13 cellular contexts compared by ENCODE assay signal in the genomic region with DNA sequence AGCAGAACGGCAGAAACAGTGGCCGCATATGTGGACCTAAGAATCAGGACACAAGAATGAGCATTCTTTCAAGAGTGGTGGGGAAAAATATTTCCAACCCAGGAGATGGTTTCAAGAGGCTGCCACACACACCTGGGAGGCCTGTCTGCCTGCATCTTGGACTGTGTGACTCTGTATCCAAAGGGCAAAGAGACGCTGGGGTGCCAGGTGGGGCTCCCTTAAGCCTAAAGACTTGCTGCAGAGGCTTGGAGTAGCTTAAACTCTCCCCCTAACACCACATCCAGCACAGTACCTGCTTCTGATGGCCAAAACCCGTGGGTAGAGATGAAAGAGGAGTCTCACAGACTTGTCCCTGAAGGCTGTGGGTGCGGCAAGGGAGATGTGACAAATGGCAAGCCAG. TPM values are rescaled to one million over a fixed set of nuclear protein-coding genes. Genes with fewer than 3 reads are reported as not detected.
DNase-seq lines count a peak whose midpoint lies in the region; ATAC-seq, FAIRE-seq and TF ChIP-seq lines count a peak whose summit lies in the region.
"Had no signal": no experiment of that assay in that cellular context is flagged by ENCODE, and none has a peak within 500 bp of the region (broad histone marks: within the 10 kb centered on the region; RNA-seq: fewer than 3 reads in every experiment).

No MANE protein-coding gene starts in this region.

- H3K36me3 ChIP-seq in PC-3 (ENCODE audit: low read depth, low read length) (no peaks in the 10 kb centered on the region), esophagus squamous epithelium (no peaks in the 10 kb centered on the region), small intestine (ENCODE audit: control insufficient read depth in 2 of 2, insufficient read depth in 2 of 2, low read length in 2 of 2) (no peaks in the 10 kb centered on the region)

- H3K9me3 ChIP-seq in PC-3 (ENCODE audit: low read length) (no peaks in the 10 kb centered on the region), esophagus squamous epithelium (no peaks in the 10 kb centered on the region), small intestine (ENCODE audit: control insufficient read depth, low read depth) (no peaks in the 10 kb centered on the region)

- TF ChIP-seq POLR2A in esophagus squamous epithelium (IDR thresholded peaks at IDR 0.05), result no peak

- H2AFZ ChIP-seq in PC-3 (ENCODE audit: low read length), result no peak overlapping the region

- H3K4me1 ChIP-seq in PC-3 (ENCODE audit: insufficient read depth, low read length) (peaks cover 16% of the 10 kb centered on the region), esophagus squamous epithelium (peaks cover 7 to 37% (median 24%) of the 10 kb centered on the region in 3 donors), small intestine (ENCODE audit: control insufficient read depth in 2 of 2, insufficient read depth in 1 of 2, low read depth in 1 of 2, low read length in 1 of 2) (no peaks in the 10 kb centered on the region)

- DNase-seq in activated CD4-positive, alpha-beta T cell treated with anti-CD3 and anti-CD28 coated beads for 36 hours, result peak; percentile 7
- DNase-seq in activated CD4-positive, alpha-beta T cell treated with anti-CD3 and anti-CD28 coated beads, Interleukin-2, amount 50 U/mL, for 48 hours, result no peak
- DNase-seq in PC-3 (no peak), esophagus squamous epithelium (lab: John Stamatoyannopoulos, UW) (no peak), small intestine (peak; percentile 31), HCEC 1CT (no peak)
- DNase-seq: activated CD4-positive, alpha-beta T cell treated with anti-CD3 and anti-CD28 coated beads, Interleukin-2, amount 50 U/mL, for 4 hours; activated naive CD8-positive, alpha-beta T cell treated with anti-CD3 and anti-CD28 coated beads, Interleukin-2, amount 10 ng/mL, durations not matched to agents 7 days and 5 days; effector CD8-positive, alpha-beta T cell; NCI-H1105 treated with DMSO at 0.1 percent for 48 hours had no signal

- H3K27me3 Mint-ChIP-seq in activated CD4-positive, alpha-beta T cell treated with anti-CD3 and anti-CD28 coated beads for 36 hours, result no peaks in the 10 kb centered on the region
- H3K27me3 Mint-ChIP-seq: activated naive CD8-positive, alpha-beta T cell treated with anti-CD3 and anti-CD28 coated beads, Interleukin-2, amount 10 ng/mL, durations not matched to agents 7 days and 5 days had no signal

- ATAC-seq in activated CD4-positive, alpha-beta T cell treated with anti-CD3 and anti-CD28 coated beads for 36 hours, result no peak
- ATAC-seq in PC-3 (no peak), GM18868 (IDR thresholded peaks at IDR 0.05; ENCODE audit: unreplicated experiment) (no peak), HG02970 (IDR thresholded peaks at IDR 0.05; ENCODE audit: low FRiP score, unreplicated experiment) (no peak)

- peak overlapping the region; percentile 75 for H3K4me3 Mint-ChIP-seq in activated CD4-positive, alpha-beta T cell treated with anti-CD3 and anti-CD28 coated beads for 36 hours
- H3K4me3 Mint-ChIP-seq: activated naive CD8-positive, alpha-beta T cell treated with anti-CD3 and anti-CD28 coated beads, Interleukin-2, amount 10 ng/mL, durations not matched to agents 7 days and 5 days had no signal

- intact Hi-C loops in activated CD4-positive, alpha-beta T cell treated with anti-CD3 and anti-CD28 coated beads for 36 hours (cut with DNase I, micrococcal nuclease), result no loop called here
- intact Hi-C loops in PC-3 (cut with micrococcal nuclease) (no loop called here), esophagus squamous epithelium (cut with DNase I) (no loop called here)

- no peaks in the 10 kb centered on the region for H3K79me2 ChIP-seq in PC-3 (ENCODE audit: low read length)

- H3K4me2 ChIP-seq in PC-3 (ENCODE audit: low read length), result peak overlapping the region; percentile 61; the same call in 1 of the 2 replicates

- CTCF ChIA-PET in activated CD4-positive, alpha-beta T cell treated with anti-CD3 and anti-CD28 coated beads for 36 hours (lab: Charles Lee), result no interaction called here
- CTCF ChIA-PET in PC-3 (lab: Charles Lee), result no interaction called here

- TF ChIP-seq CTCF in PC-3 (conservative IDR thresholded peaks at IDR 0.05; ENCODE audit: low read depth, low read length), result no peak
- TF ChIP-seq CTCF in esophagus squamous epithelium (IDR thresholded peaks at IDR 0.05), result no peak

- no peaks in the 10 kb centered on the region for H4K20me1 ChIP-seq in PC-3 (ENCODE audit: low read length)

- POLR2A ChIA-PET in activated CD4-positive, alpha-beta T cell treated with anti-CD3 and anti-CD28 coated beads for 36 hours (lab: Charles Lee), result no interaction called here
- POLR2A ChIA-PET in PC-3 (lab: Charles Lee; ENCODE audit: unreplicated experiment), result no interaction called here

- no peak overlapping the region for H3K27ac ChIP-seq in PC-3 (ENCODE audit: low read length)
- peak overlapping the region in 3 of 4 donors; percentile 70 to 79 (median 73) for H3K27ac ChIP-seq in esophagus squamous epithelium
- H3K27ac ChIP-seq in small intestine (ENCODE audit: low read depth in 1 of 2, low read length in 1 of 2), result peak overlapping the region in 1 of 2 donors; percentile 32

- H3K4me3 ChIP-seq in PC-3 (ENCODE audit: low read length) (no peak overlapping the region), esophagus squamous epithelium (peak overlapping the region in 3 of 4 donors; percentile 11 to 40 (median 20)), small intestine (ENCODE audit: low read depth in 1 of 2, low read length in 2 of 2) (no peak overlapping the region)

- no TSS peak for BruUV-seq in PC-3 (replicated peaks; lab: Mats Ljungman, UMichigan)

- peak overlapping the region; percentile 70 for H3K27ac Mint-ChIP-seq in activated CD4-positive, alpha-beta T cell treated with anti-CD3 and anti-CD28 coated beads for 36 hours

- no peaks in the 10 kb centered on the region for H3K9me2 ChIP-seq in PC-3 (replicated peaks; ENCODE audit: low read length)

- H3K27me3 ChIP-seq in PC-3 (ENCODE audit: low read length) (no peaks in the 10 kb centered on the region), esophagus squamous epithelium (no peaks in the 10 kb centered on the region), small intestine (ENCODE audit: control insufficient read depth in 2 of 2, insufficient read depth in 2 of 2, low read length in 2 of 2) (no peaks in the 10 kb centered on the region)

- no peak for FAIRE-seq in small intestine (lab: Jason Lieb, UNC)
- FAIRE-seq: A204.1 had no signal

- H3K4me1 Mint-ChIP-seq in activated CD4-positive, alpha-beta T cell treated with anti-CD3 and anti-CD28 coated beads for 36 hours, result peaks cover 78% of the 10 kb centered on the region

- 62 to 81% methylated on average over 3 to 5 of the region's 5 CpGs for WGBS in esophagus squamous epithelium, 2 donors
- WGBS in small intestine, 3 donors, result 52 to 62% (median 60%) methylated on average over 5 of the region's 5 CpGs

- H3F3A ChIP-seq in PC-3 (ENCODE audit: low read length, unreplicated experiment), result no peaks in the 10 kb centered on the region

- H3K36me3 Mint-ChIP-seq in activated CD4-positive, alpha-beta T cell treated with anti-CD3 and anti-CD28 coated beads for 36 hours (ENCODE audit: low read depth), result peaks cover 54% of the 10 kb centered on the region

- no peak overlapping the region for H3K9ac ChIP-seq in PC-3 (ENCODE audit: low read length)

- H3K9me3 Mint-ChIP-seq in activated CD4-positive, alpha-beta T cell treated with anti-CD3 and anti-CD28 coated beads for 36 hours (ENCODE audit: low read depth), result no peaks in the 10 kb centered on the region
- H3K9me3 Mint-ChIP-seq: activated naive CD8-positive, alpha-beta T cell treated with anti-CD3 and anti-CD28 coated beads, Interleukin-2, amount 10 ng/mL, durations not matched to agents 7 days and 5 days had no signal

RNA-seq across cellular contexts. Expression of a gene that starts 3.5 kb away (rescaled TPM):
- total RNA-seq in activated CD4-positive, alpha-beta T cell treated with anti-CD3 and anti-CD28 coated beads for 36 hours, result 10 to 100 TPM; 18.9 to 21.3 TPM
- not detected in 2 replicates for total RNA-seq in PC-3 (2014; rRNA removed)
- total RNA-seq in esophagus squamous epithelium, result under 1 TPM in 1 of 4 donors, not detected in 3; 0.06 TPM
- polyA plus RNA-seq in small intestine, result under 1 TPM; 0.22 to 0.61 (median 0.54) TPM

RNA-seq across cellular contexts. Expression of a gene that starts 38.5 kb away (rescaled TPM):
- total RNA-seq in activated CD4-positive, alpha-beta T cell treated with anti-CD3 and anti-CD28 coated beads for 36 hours, result 10 to 100 TPM; 34.5 to 58.5 TPM
- total RNA-seq in PC-3 (2014; rRNA removed), result 49.7 and 68.2 TPM in 2 replicates
- total RNA-seq in esophagus squamous epithelium, result 10 to 100 TPM; 16.4 to 29.6 (median 18.9) TPM
- polyA plus RNA-seq in small intestine, result 10 to 100 TPM; 11.6 to 23.5 (median 14.3) TPM

Comparison
In these comparisons a context has a peak if more than half of its experiments do, and no peak if none do; other contexts are left out.
1. DNase-seq: peak in activated CD4-positive, alpha-beta T cell treated with anti-CD3 and anti-CD28 coated beads for 36 hours (single experiment) and small intestine (single experiment); none in activated CD4-positive, alpha-beta T cell treated with anti-CD3 and anti-CD28 coated beads, Interleukin-2, amount 50 U/mL, for 48 hours (0 of 2), PC-3 (single experiment), esophagus squamous epithelium (single experiment) and HCEC 1CT (single experiment).
2. H3K4me3 ChIP-seq: peak in esophagus squamous epithelium (3 of 4); none in PC-3 (single experiment) and small intestine (0 of 2).
3. RNA of a gene that starts 3.5 kb away (total RNA-seq): 18.9 to 21.3 TPM in activated CD4-positive, alpha-beta T cell treated with anti-CD3 and anti-CD28 coated beads for 36 hours; not detected in PC-3 and 0.06 TPM in esophagus squamous epithelium; every median in the first group is over 10 times any median in the second.